In genomic region chr9:126374366-126374781, GRCh38 we compare ENCODE assay signal across 18 cellular contexts. TPM values are rescaled to one million over a fixed set of nuclear protein-coding genes. Genes with fewer than 3 reads are reported as not detected.
DNase-seq lines count a peak whose midpoint lies in the region; ATAC-seq and TF ChIP-seq lines count a peak whose summit lies in the region.
"Had no signal": no experiment of that assay in that cellular context is flagged by ENCODE, and none has a peak within 500 bp of the region (broad histone marks: within the 10 kb centered on the region; RNA-seq: fewer than 3 reads in every experiment).

No MANE protein-coding gene starts in this region.

- POLR2A ChIA-PET in A673 (lab: Charles Lee; ENCODE audit: low non-redundant PET) = interaction anchor here (0.7 kb wide), 1 partner anchor 1605 kb away, joined by 3 read pairs; no protein-coding TSS in a partner anchor

- no peak overlapping the region for H2BK5ac ChIP-seq in neuronal stem cell (ENCODE audit: low read length)

- peak overlapping the region; percentile 79 for H3K9ac ChIP-seq in Loucy (ENCODE audit: low read depth, low read length, poor library complexity, severe bottlenecking)
- no peak overlapping the region for H3K9ac ChIP-seq in neuronal stem cell (ENCODE audit: low read depth, low read length, poor library complexity)

- no peaks in the 10 kb centered on the region for H3K27me3 ChIP-seq in A673 (replicated peaks; ENCODE audit: insufficient read depth, low read depth, low read length, poor library complexity)
- no peaks in the 10 kb centered on the region for H3K27me3 ChIP-seq in Loucy (ENCODE audit: insufficient read depth, low read length, poor library complexity, severe bottlenecking)
- H3K27me3 ChIP-seq in neuronal stem cell (ENCODE audit: control insufficient read depth in 3 of 3, insufficient read depth in 3 of 3, low read depth in 1 of 3, low read length in 3 of 3) = no peaks in the 10 kb centered on the region
- H3K27me3 ChIP-seq: esophagus muscularis mucosa, gastrocnemius medialis, uterus had no signal

- H3K4me2 ChIP-seq in Loucy (ENCODE audit: low read depth, low read length, poor library complexity, severe bottlenecking) (peak overlapping the region; percentile 80), neuronal stem cell (ENCODE audit: insufficient read depth, low read length, poor library complexity, severe bottlenecking) (no peak overlapping the region)

- no peak overlapping the region for H3K4ac ChIP-seq in neuronal stem cell (ENCODE audit: low read length)

- no peaks in the 10 kb centered on the region for H3K79me1 ChIP-seq in neuronal stem cell (ENCODE audit: low read depth, low read length)

- CTCF ChIA-PET in A673 (lab: Charles Lee) = no interaction called here

- DNase-seq in A673 (ENCODE audit: low spot score) (no peak), endothelial cell (ENCODE audit: low spot score) (no peak), neuronal stem cell (ENCODE audit: low spot score) (no peak), D341Med (ENCODE audit: low spot score) (no peak)
- DNase-seq: ACHN; activated CD4-positive, alpha-beta memory T cell treated with anti-CD3 and anti-CD28 coated beads, Interleukin-2, amount 10 ng/mL, durations not matched to agents 7 days and 5 days; activated CD4-positive, CD25-positive, alpha-beta regulatory T cell; DMS 273 treated with DMSO at 0.1 percent for 48 hours; gastrocnemius medialis; midbrain; NCI-H1105 treated with DMSO at 0.1 percent for 48 hours; uterus had no signal

- peak overlapping the region; percentile 16 for H2AK5ac ChIP-seq in neuronal stem cell (ENCODE audit: low read depth, low read length)

- TF ChIP-seq CTCF in A673 (conservative IDR thresholded peaks at IDR 0.05; ENCODE audit: low read depth, low read length) = no peak
- TF ChIP-seq CTCF in Loucy (conservative IDR thresholded peaks at IDR 0.05; ENCODE audit: low read length) = no peak
- TF ChIP-seq CTCF in endothelial cell (IDR thresholded peaks at IDR 0.05; ENCODE audit: unreplicated experiment) = no peak

- peaks cover 3% of the 10 kb centered on the region for H3K27me3 Mint-ChIP-seq in endothelial cell (ENCODE audit: unreplicated experiment)

- no peaks in the 10 kb centered on the region for H4K20me1 ChIP-seq in Loucy (ENCODE audit: insufficient read depth, low read length, poor library complexity, severe bottlenecking)

- intact Hi-C loops in A673 (cut with micrococcal nuclease; ENCODE audit: unreplicated experiment) = no loop called here

- H3K9me2 ChIP-seq in Loucy (replicated peaks; ENCODE audit: low read depth, low read length) = no peaks in the 10 kb centered on the region

- no peak overlapping the region for H2BK15ac ChIP-seq in neuronal stem cell (ENCODE audit: low read length)

- H3K4me3 Mint-ChIP-seq in endothelial cell (ENCODE audit: unreplicated experiment) = no peak overlapping the region
- H3K4me3 Mint-ChIP-seq: activated CD4-positive, alpha-beta memory T cell treated with anti-CD3 and anti-CD28 coated beads, Interleukin-2, amount 10 ng/mL, durations not matched to agents 7 days and 5 days had no signal

- H3K36me3 ChIP-seq in A673 (ENCODE audit: insufficient read depth, low read length, poor library complexity, severe bottlenecking) (no peaks in the 10 kb centered on the region), Loucy (ENCODE audit: insufficient read depth, low read length) (peaks cover 20% of the 10 kb centered on the region; the same call in 1 of the 2 replicates), neuronal stem cell (replicated peaks in 1 of 2; ENCODE audit: control insufficient read depth in 2 of 2, insufficient read depth in 2 of 2, low read length in 2 of 2) (peaks cover 0 to 11% of the 10 kb centered on the region in 2 donors)
- H3K36me3 ChIP-seq: esophagus muscularis mucosa, gastrocnemius medialis, uterus had no signal

- no peak overlapping the region for H2BK120ac ChIP-seq in neuronal stem cell (ENCODE audit: low read depth, low read length)

- peak overlapping the region; percentile 100 for H3K27ac Mint-ChIP-seq in endothelial cell (ENCODE audit: unreplicated experiment)
- H3K27ac Mint-ChIP-seq: activated CD4-positive, alpha-beta memory T cell treated with anti-CD3 and anti-CD28 coated beads, Interleukin-2, amount 10 ng/mL, durations not matched to agents 7 days and 5 days had no signal

- H4K8ac ChIP-seq in neuronal stem cell (ENCODE audit: low read depth, low read length) = no peak overlapping the region

- no peaks in the 10 kb centered on the region for H3F3A ChIP-seq in Loucy (ENCODE audit: low read depth)

- peak overlapping the region; percentile 27 for H3K27ac ChIP-seq in A673 (ENCODE audit: low read depth, low read length, poor library complexity, severe bottlenecking)
- H3K27ac ChIP-seq in neuronal stem cell (replicated peaks; ENCODE audit: low read length) = no peak overlapping the region

- no peak overlapping the region for H3K4me3 ChIP-seq in A673 (ENCODE audit: low read depth, low read length, poor library complexity, severe bottlenecking)
- H3K4me3 ChIP-seq in Loucy (ENCODE audit: low read length, poor library complexity, severe bottlenecking) = no peak overlapping the region
- H3K4me3 ChIP-seq in neuronal stem cell (ENCODE audit: low read length in 2 of 2) = no peak overlapping the region
- H3K4me3 ChIP-seq: esophagus muscularis mucosa, gastrocnemius medialis, uterus had no signal

- no peaks in the 10 kb centered on the region for H3K9me3 ChIP-seq in A673 (ENCODE audit: low read depth, low read length, poor library complexity, severe bottlenecking)
- H3K9me3 ChIP-seq in Loucy (ENCODE audit: insufficient read depth, low read depth, low read length) = no peaks in the 10 kb centered on the region
- H3K9me3 ChIP-seq in neuronal stem cell (replicated peaks in 1 of 2; ENCODE audit: control insufficient read depth in 2 of 2, insufficient read depth in 1 of 2, low read depth in 1 of 2, low read length in 2 of 2) = no peaks in the 10 kb centered on the region
- H3K9me3 ChIP-seq: esophagus muscularis mucosa, gastrocnemius medialis, uterus had no signal

- H3K36me3 Mint-ChIP-seq in endothelial cell (ENCODE audit: low read depth, unreplicated experiment) = no peaks in the 10 kb centered on the region

- H3K18ac ChIP-seq in neuronal stem cell (ENCODE audit: low read length) = peak overlapping the region; percentile 86

- no peaks in the 10 kb centered on the region for H3K9me3 Mint-ChIP-seq in endothelial cell (ENCODE audit: unreplicated experiment)
- H3K9me3 Mint-ChIP-seq: activated CD4-positive, alpha-beta memory T cell treated with anti-CD3 and anti-CD28 coated beads, Interleukin-2, amount 10 ng/mL, durations not matched to agents 7 days and 5 days had no signal

- no CpG with 5 or more reads among the region's 4 CpGs for WGBS in neuronal stem cell (ENCODE audit: extremely low coverage in 2 of 2, insufficient read length in 2 of 2, insufficient replicate concordance in 1 of 2), 2 donors

- H2AFZ ChIP-seq in Loucy (ENCODE audit: low read length) (no peak overlapping the region), neuronal stem cell (ENCODE audit: low read length) (no peak overlapping the region)

- H3K14ac ChIP-seq in neuronal stem cell (ENCODE audit: low read length) = no peak overlapping the region

- H3K4me1 Mint-ChIP-seq in endothelial cell (ENCODE audit: unreplicated experiment) = peaks cover 75% of the 10 kb centered on the region

- no peak for ATAC-seq in GM21825 (IDR thresholded peaks at IDR 0.05; ENCODE audit: unreplicated experiment)
- no peak for ATAC-seq in GM19395 (IDR thresholded peaks at IDR 0.05; ENCODE audit: unreplicated experiment)
- no peak for ATAC-seq in HG03280 (IDR thresholded peaks at IDR 0.05; ENCODE audit: unreplicated experiment)
- ATAC-seq: SK-N-SH treated with all-trans-retinoic acid at 6 μM for 48 hours had no signal

- H2BK12ac ChIP-seq in neuronal stem cell (ENCODE audit: low read length) = no peak overlapping the region

- peaks cover 92% of the 10 kb centered on the region for H3K79me2 ChIP-seq in Loucy (ENCODE audit: insufficient read depth, low read length)

- H4K91ac ChIP-seq in neuronal stem cell (ENCODE audit: low read depth, low read length, poor library complexity) = no peak overlapping the region

- H3K4me1 ChIP-seq in A673 (ENCODE audit: insufficient read depth, low read length, poor library complexity, severe bottlenecking) (peaks cover 25% of the 10 kb centered on the region), Loucy (ENCODE audit: insufficient read depth, low read length, poor library complexity, severe bottlenecking) (peaks cover 75% of the 10 kb centered on the region), neuronal stem cell (ENCODE audit: control insufficient read depth in 2 of 2, insufficient read depth in 1 of 2, low read depth in 1 of 2, low read length in 2 of 2) (peaks cover 26 to 48% of the 10 kb centered on the region in 2 donors)
- H3K4me1 ChIP-seq: uterus had no signal

- BruUV-seq in A673 (replicated peaks; lab: Mats Ljungman, UMichigan) = no TSS peak

- H3K23ac ChIP-seq in neuronal stem cell (ENCODE audit: low read depth, low read length, poor library complexity) = no peak overlapping the region

RNA-seq across cellular contexts. Expression of gene MVB12B, which starts 47.7 kb away (rescaled TPM):
- total RNA-seq in A673 (2021) = 12.3 and 17.9 TPM in 2 replicates
- total RNA-seq in endothelial cell (ENCODE audit: unreplicated experiment) = 18.8 TPM
- 17.1 TPM for polyA plus RNA-seq in neuronal stem cell (2013, experiment 1 of 2)
- 17.0 TPM for polyA plus RNA-seq in neuronal stem cell (2013, experiment 2 of 2)
